15 cellular contexts compared by ENCODE assay signal in genomic region chr4:125353131-125353530, GRCh38.
"Had no signal": no experiment of that assay in that cellular context is flagged by ENCODE, and none has a peak within 500 bp of the region (broad histone marks: within the 10 kb centered on the region; RNA-seq: fewer than 3 reads in every experiment).

No MANE protein-coding gene starts in this region.

- H3K27ac ChIP-seq: cardiac muscle cell, colonic mucosa, epithelial cell of prostate, esophagus muscularis mucosa, gastroesophageal sphincter had no signal

- ATAC-seq: gastroesophageal sphincter, left colon, natural killer cell, right cardiac atrium had no signal

- H3K4me3 ChIP-seq: cardiac muscle cell, colonic mucosa, esophagus muscularis mucosa, gastroesophageal sphincter, smooth muscle cell had no signal

- DNase-seq: cerebellar nuclear complex; colonic mucosa; effector CD8-positive, alpha-beta T cell; immature natural killer cell; left colon; natural killer cell; right cardiac atrium; stimulated activated CD4-positive, alpha-beta T cell treated with anti-CD3 and anti-CD28 coated beads, Interleukin-2, amount 100 ng/mL, for 48 hours; stimulated activated naive CD4-positive, alpha-beta T cell treated with Interleukin-2 at 50 U/mL for 16 hours; trophoblast cell had no signal

- H3K27me3 ChIP-seq: cardiac muscle cell, colonic mucosa, esophagus muscularis mucosa, gastroesophageal sphincter had no signal
